ENCODE assay signal across 16 cellular contexts in genomic region chr2:218832520-218832919, GRCh38. TPM values are rescaled to one million over a fixed set of nuclear protein-coding genes. Genes with fewer than 3 reads are reported as not detected.
A peak's percentile ranks its signal among the peaks of the same experiment; 100 is the strongest.
DNase-seq lines count a peak whose midpoint lies in the region; ATAC-seq and TF ChIP-seq lines count a peak whose summit lies in the region.
"Had no signal": no experiment of that assay in that cellular context is flagged by ENCODE, and none has a peak within 500 bp of the region (broad histone marks: within the 10 kb centered on the region; RNA-seq: fewer than 3 reads in every experiment).

No MANE protein-coding gene starts in this region.

- H3K36me3 ChIP-seq in RWPE2 (ENCODE audit: low read depth) (no peaks in the 10 kb centered on the region), left ventricle myocardium inferior (no peaks in the 10 kb centered on the region)
- H3K36me3 ChIP-seq: HAP-1, Peyer's patch had no signal

- no peaks in the 10 kb centered on the region for H3K4me1 Mint-ChIP-seq in stimulated activated effector memory CD8-positive, alpha-beta T cell treated with anti-CD3 and anti-CD28 coated beads, Interleukin-12 subunit alpha, Interleukin-12 subunit beta, amount 100 ng/mL, for 72 hours

- no peak overlapping the region for H3K4me3 ChIP-seq in RWPE2 (ENCODE audit: severe bottlenecking)
- no peak overlapping the region for H3K4me3 ChIP-seq in left ventricle myocardium inferior
- H3K4me3 ChIP-seq: HAP-1, Peyer's patch had no signal

- H3K9me3 Mint-ChIP-seq in stimulated activated effector memory CD8-positive, alpha-beta T cell treated with anti-CD3 and anti-CD28 coated beads, Interleukin-12 subunit alpha, Interleukin-12 subunit beta, amount 100 ng/mL, for 72 hours, result peaks cover 1% of the 10 kb centered on the region

- no peak overlapping the region for H3K27ac Mint-ChIP-seq in stimulated activated effector memory CD8-positive, alpha-beta T cell treated with anti-CD3 and anti-CD28 coated beads, Interleukin-12 subunit alpha, Interleukin-12 subunit beta, amount 100 ng/mL, for 72 hours
- H3K27ac Mint-ChIP-seq: CD8-positive, alpha-beta T cell had no signal

- H3K4me3 Mint-ChIP-seq in stimulated activated effector memory CD8-positive, alpha-beta T cell treated with anti-CD3 and anti-CD28 coated beads, Interleukin-12 subunit alpha, Interleukin-12 subunit beta, amount 100 ng/mL, for 72 hours, result no peak overlapping the region
- H3K4me3 Mint-ChIP-seq: CD8-positive, alpha-beta T cell had no signal

- DNase-seq in GM04503 (ENCODE audit: low read depth) (peak; percentile 24), RWPE2 (ENCODE audit: low spot score) (no peak), left ventricle myocardium inferior (peak; percentile 59), stromal cell of bone marrow (ENCODE audit: low read depth) (peak; percentile 53), inferior parietal cortex (ENCODE audit: extremely low spot score) (no peak), SKM-1 (lab: John Stamatoyannopoulos, UW; ENCODE audit: unreplicated experiment) (no peak), NCI-H2171 treated with DMSO at 0.1 percent for 48 hours (lab: John Stamatoyannopoulos, UW) (no peak)
- DNase-seq in stimulated activated effector memory CD8-positive, alpha-beta T cell treated with anti-CD3 and anti-CD28 coated beads, Interleukin-12 subunit alpha, Interleukin-12 subunit beta, amount 100 ng/mL, for 72 hours (ENCODE audit: low spot score in 2 of 2), result no peak
- DNase-seq: activated gamma-delta T cell treated with Interleukin-2 at 50 U/mL for 16 hours; CD8-positive, alpha-beta T cell; GDM1; stimulated activated naive CD8-positive, alpha-beta T cell treated with anti-CD3 and anti-CD28 coated beads, Interleukin-15, Interleukin-2, amounts not matched to agents 100 U/mL and 50 U/mL, for 24 hours had no signal

- peaks cover 8% of the 10 kb centered on the region for H3K4me1 ChIP-seq in RWPE2 (ENCODE audit: insufficient read depth, poor library complexity, severe bottlenecking)
- peaks cover 6% of the 10 kb centered on the region for H3K4me1 ChIP-seq in left ventricle myocardium inferior
- H3K4me1 ChIP-seq: Peyer's patch had no signal

- H3K36me3 Mint-ChIP-seq in stimulated activated effector memory CD8-positive, alpha-beta T cell treated with anti-CD3 and anti-CD28 coated beads, Interleukin-12 subunit alpha, Interleukin-12 subunit beta, amount 100 ng/mL, for 72 hours, result no peaks in the 10 kb centered on the region
- H3K36me3 Mint-ChIP-seq: brain; CD8-positive, alpha-beta T cell had no signal

- H3K27me3 ChIP-seq in RWPE2 (ENCODE audit: insufficient read depth, poor library complexity, severe bottlenecking) (no peaks in the 10 kb centered on the region), left ventricle myocardium inferior (ENCODE audit: low read depth) (peaks cover 80% of the 10 kb centered on the region)
- H3K27me3 ChIP-seq: Peyer's patch had no signal

- H3K9me3 ChIP-seq in RWPE2 (ENCODE audit: severe bottlenecking) (no peaks in the 10 kb centered on the region), left ventricle myocardium inferior (replicated peaks) (peaks cover 10% of the 10 kb centered on the region)
- H3K9me3 ChIP-seq: Peyer's patch had no signal

- H3K27ac ChIP-seq in RWPE2 (ENCODE audit: poor library complexity, severe bottlenecking) (no peak overlapping the region), left ventricle myocardium inferior (replicated peaks) (peak overlapping the region; percentile 86)
- H3K27ac ChIP-seq: Peyer's patch had no signal

- ATAC-seq in RWPE2 (ENCODE audit: low read depth), result peak; percentile 90
- ATAC-seq in stimulated activated effector memory CD8-positive, alpha-beta T cell treated with anti-CD3 and anti-CD28 coated beads, Interleukin-12 subunit alpha, Interleukin-12 subunit beta, amount 100 ng/mL, for 72 hours, result no peak
- ATAC-seq: CD8-positive, alpha-beta T cell; stimulated activated naive CD8-positive, alpha-beta T cell treated with anti-CD3 and anti-CD28 coated beads, Interleukin-15, Interleukin-2, amounts not matched to agents 100 U/mL and 50 U/mL, for 24 hours had no signal

- TF ChIP-seq CTCF in RWPE2 (IDR thresholded peaks at IDR 0.05; ENCODE audit: poor library complexity, severe bottlenecking) (no peak), left ventricle myocardium inferior (IDR thresholded peaks at IDR 0.05; ENCODE audit: borderline replicate concordance) (no peak)

- intact Hi-C loops in left ventricle myocardium inferior (cut with micrococcal nuclease), result loop anchor here (10.0 kb wide), 1 partner anchor 98 kb away; no protein-coding TSS in a partner anchor

RNA-seq across cellular contexts. Expression of gene PRKAG3, which starts 0.9 kb away (rescaled TPM):
- total RNA-seq in left ventricle myocardium inferior, result 0.14 TPM
- total RNA-seq: CD8-positive, alpha-beta T cell; NCI-H460; Peyer's patch had no signal

RNA-seq across cellular contexts. Expression of gene WNT6, which starts 27.1 kb away (rescaled TPM):
- 1.0 TPM for total RNA-seq in left ventricle myocardium inferior
- total RNA-seq: CD8-positive, alpha-beta T cell; NCI-H460; Peyer's patch had no signal

RNA-seq across cellular contexts. Expression of gene WNT10A, which starts 48.1 kb away (rescaled TPM):
- total RNA-seq in left ventricle myocardium inferior, result not detected
- total RNA-seq: NCI-H460 had no signal

RNA-seq across cellular contexts. Expression of gene CYP27A1, which starts 50.6 kb away (rescaled TPM):
- total RNA-seq in left ventricle myocardium inferior, result 6.7 TPM
- total RNA-seq: CD8-positive, alpha-beta T cell; NCI-H460 had no signal

Comparison
In these comparisons a context has a peak if more than half of its experiments do, and no peak if none do; other contexts are left out.
1. DNase-seq: peak in GM04503 (single experiment), left ventricle myocardium inferior (single experiment) and stromal cell of bone marrow (single experiment); none in RWPE2 (single experiment), inferior parietal cortex (single experiment), SKM-1 (single experiment), NCI-H2171 treated with DMSO at 0.1 percent for 48 hours (single experiment) and stimulated activated effector memory CD8-positive, alpha-beta T cell treated with anti-CD3 and anti-CD28 coated beads, Interleukin-12 subunit alpha, Interleukin-12 subunit beta, amount 100 ng/mL, for 72 hours (0 of 2).